ENCODE assay signal across 10 cellular contexts in the genomic region with DNA sequence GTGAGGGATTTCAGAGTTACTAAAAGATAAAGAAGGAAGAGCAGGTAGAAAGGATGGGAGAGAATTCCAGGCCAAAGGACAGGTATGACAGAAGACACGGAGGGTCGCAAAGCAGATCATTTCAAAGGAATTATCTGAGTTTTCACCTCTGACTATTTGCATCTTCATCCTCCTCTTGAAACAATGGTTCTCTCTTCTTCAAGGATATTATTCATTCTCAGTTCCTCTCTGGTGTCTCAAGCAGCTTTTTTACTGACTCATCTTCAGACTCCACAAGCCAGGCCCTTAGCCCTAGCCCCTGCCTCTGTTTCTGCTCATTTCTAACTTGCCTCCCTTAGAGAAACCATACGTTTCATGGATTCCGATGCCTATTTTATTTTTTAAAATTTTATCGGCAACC. TPM values are rescaled to one million over a fixed set of nuclear protein-coding genes. Genes with fewer than 3 reads are reported as not detected.
DNase-seq lines count a peak whose midpoint lies in the region; ATAC-seq, FAIRE-seq and TF ChIP-seq lines count a peak whose summit lies in the region.
"Had no signal": no experiment of that assay in that cellular context is flagged by ENCODE, and none has a peak within 500 bp of the region (broad histone marks: within the 10 kb centered on the region; RNA-seq: fewer than 3 reads in every experiment).

No MANE protein-coding gene starts in this region.

- no peak overlapping the region for H3K14ac ChIP-seq in neuronal stem cell (ENCODE audit: low read length)

- TF ChIP-seq POLR2A in GM12891 (IDR thresholded peaks at IDR 0.05; ENCODE audit: low read depth, low read length) = no peak

- no peak overlapping the region for H2BK12ac ChIP-seq in neuronal stem cell (ENCODE audit: low read length)

- H3K27ac ChIP-seq in RWPE2 (ENCODE audit: poor library complexity, severe bottlenecking) (peak overlapping the region; percentile 98), neuronal stem cell (replicated peaks; ENCODE audit: low read length) (no peak overlapping the region)
- H3K27ac ChIP-seq: SJSA1 had no signal

- H2BK15ac ChIP-seq in neuronal stem cell (ENCODE audit: low read length) = no peak overlapping the region

- no peak overlapping the region for H3K4ac ChIP-seq in neuronal stem cell (ENCODE audit: low read length)

- no peaks in the 10 kb centered on the region for H3K9me3 ChIP-seq in RWPE2 (ENCODE audit: severe bottlenecking)
- H3K9me3 ChIP-seq in neuronal stem cell (replicated peaks in 1 of 2; ENCODE audit: control insufficient read depth in 2 of 2, insufficient read depth in 1 of 2, low read depth in 1 of 2, low read length in 2 of 2) = no peaks in the 10 kb centered on the region
- H3K9me3 ChIP-seq: SJSA1 had no signal

- WGBS in neuronal stem cell (ENCODE audit: extremely low coverage in 2 of 2, insufficient read length in 2 of 2, insufficient replicate concordance in 1 of 2), 2 donors = no CpG with 5 or more reads among the region's 5 CpGs

- H3K36me3 ChIP-seq in RWPE2 (ENCODE audit: low read depth) = peaks cover 70% of the 10 kb centered on the region
- peaks cover 12 to 86% of the 10 kb centered on the region in 2 donors for H3K36me3 ChIP-seq in neuronal stem cell (replicated peaks in 1 of 2; ENCODE audit: control insufficient read depth in 2 of 2, insufficient read depth in 2 of 2, low read length in 2 of 2)

- peak; percentile 73 for FAIRE-seq in GM12891 (lab: Jason Lieb, UNC)

- DNase-seq in GM12891 (ENCODE audit: insufficient read length, low spot score) = peak; percentile 35
- DNase-seq in RWPE2 (ENCODE audit: low spot score) = no peak
- no peak for DNase-seq in neuronal stem cell (ENCODE audit: low spot score)
- DNase-seq in cardiac septum (ENCODE audit: low spot score) = no peak
- no peak for DNase-seq in NCI-H1048 (lab: John Stamatoyannopoulos, UW)
- no peak for DNase-seq in mesenteric fat pad (ENCODE audit: low spot score)
- DNase-seq: activated gamma-delta T cell had no signal

- no peak overlapping the region for H2AFZ ChIP-seq in neuronal stem cell (ENCODE audit: low read length)

- H4K91ac ChIP-seq in neuronal stem cell (ENCODE audit: low read depth, low read length, poor library complexity) = no peak overlapping the region

- H2BK5ac ChIP-seq in neuronal stem cell (ENCODE audit: low read length) = no peak overlapping the region

- no peaks in the 10 kb centered on the region for H3K27me3 ChIP-seq in RWPE2 (ENCODE audit: insufficient read depth, poor library complexity, severe bottlenecking)
- H3K27me3 ChIP-seq in neuronal stem cell (ENCODE audit: control insufficient read depth in 3 of 3, insufficient read depth in 3 of 3, low read depth in 1 of 3, low read length in 3 of 3) = no peaks in the 10 kb centered on the region
- H3K27me3 ChIP-seq: SJSA1 had no signal

- H3K79me1 ChIP-seq in neuronal stem cell (ENCODE audit: low read depth, low read length) = peaks cover 1% of the 10 kb centered on the region

- H2BK120ac ChIP-seq in neuronal stem cell (ENCODE audit: low read depth, low read length) = no peak overlapping the region

- ATAC-seq in GM19452 (IDR thresholded peaks at IDR 0.05; ENCODE audit: unreplicated experiment) (peak; percentile 93), HG03025 (IDR thresholded peaks at IDR 0.05; ENCODE audit: low FRiP score, unreplicated experiment) (peak; percentile 91), RWPE2 (ENCODE audit: low read depth) (peak; percentile 37; the same call in 1 of the 3 replicates)

- intact Hi-C loops in cardiac septum (cut with DNase I) = no loop called here

- no peak overlapping the region for H3K9ac ChIP-seq in neuronal stem cell (ENCODE audit: low read depth, low read length, poor library complexity)

- no peak overlapping the region for H2AK5ac ChIP-seq in neuronal stem cell (ENCODE audit: low read depth, low read length)

- no peak overlapping the region for H3K18ac ChIP-seq in neuronal stem cell (ENCODE audit: low read length)

- H3K4me1 ChIP-seq in RWPE2 (ENCODE audit: insufficient read depth, poor library complexity, severe bottlenecking) = peaks cover 26% of the 10 kb centered on the region
- no peaks in the 10 kb centered on the region for H3K4me1 ChIP-seq in neuronal stem cell (ENCODE audit: control insufficient read depth in 2 of 2, insufficient read depth in 1 of 2, low read depth in 1 of 2, low read length in 2 of 2)

- H3K4me3 ChIP-seq in RWPE2 (ENCODE audit: severe bottlenecking) = no peak overlapping the region
- H3K4me3 ChIP-seq in neuronal stem cell (ENCODE audit: low read length in 2 of 2) = no peak overlapping the region
- H3K4me3 ChIP-seq: SJSA1 had no signal

- TF ChIP-seq CTCF in RWPE2 (IDR thresholded peaks at IDR 0.05; ENCODE audit: poor library complexity, severe bottlenecking) = no peak

- no peak overlapping the region for H3K4me2 ChIP-seq in neuronal stem cell (ENCODE audit: insufficient read depth, low read length, poor library complexity, severe bottlenecking)

- no peak overlapping the region for H3K23ac ChIP-seq in neuronal stem cell (ENCODE audit: low read depth, low read length, poor library complexity)

- H4K8ac ChIP-seq in neuronal stem cell (ENCODE audit: low read depth, low read length) = no peak overlapping the region

TF ChIP-seq in GM12891, 5 proteins besides CTCF, POLR2A, EP300 and RAD21:
- no peak for TF ChIP-seq POLR2AphosphoS5 (IDR thresholded peaks at IDR 0.05; ENCODE audit: low read depth, low read length)
- peak; percentile 100 for TF ChIP-seq SPI1 (IDR thresholded peaks at IDR 0.05; ENCODE audit: low read depth, low read length)
- TF ChIP-seq POU2F2 (IDR thresholded peaks at IDR 0.05; ENCODE audit: low read depth, low read length) = peak; percentile 51; the same call in 1 of the 2 replicates

RNA-seq across cellular contexts. Expression of a gene that starts 15.0 kb away (rescaled TPM):
- polyA plus RNA-seq in GM12891 (2012; ENCODE audit: low read depth, missing spikeins) = 12.9 TPM
- polyA plus RNA-seq in neuronal stem cell (2013, experiment 1 of 2) = 17.2 TPM
- polyA plus RNA-seq in neuronal stem cell (2013, experiment 2 of 2) = 17.1 TPM
- total RNA-seq in cardiac septum (17.3 TPM), mesenteric fat pad (17.1 TPM)

RNA-seq across cellular contexts. Expression of a gene that starts 34.1 kb away (rescaled TPM):
- 3.2 TPM for polyA plus RNA-seq in GM12891 (2012; ENCODE audit: low read depth, missing spikeins)
- 21.2 TPM for polyA plus RNA-seq in neuronal stem cell (2013, experiment 1 of 2)
- polyA plus RNA-seq in neuronal stem cell (2013, experiment 2 of 2) = 20.7 TPM
- total RNA-seq in cardiac septum = 0.05 TPM
- total RNA-seq in mesenteric fat pad = 0.03 TPM

Comparison
In these comparisons a context has a peak if more than half of its experiments do, and no peak if none do; other contexts are left out.
1. ATAC-seq: peak in every context shown above with its lines; median percentile 93 in GM19452; 91 in HG03025; 37 in RWPE2.